Comparison of ENCODE assay signal across 14 cellular contexts in the genomic region with DNA sequence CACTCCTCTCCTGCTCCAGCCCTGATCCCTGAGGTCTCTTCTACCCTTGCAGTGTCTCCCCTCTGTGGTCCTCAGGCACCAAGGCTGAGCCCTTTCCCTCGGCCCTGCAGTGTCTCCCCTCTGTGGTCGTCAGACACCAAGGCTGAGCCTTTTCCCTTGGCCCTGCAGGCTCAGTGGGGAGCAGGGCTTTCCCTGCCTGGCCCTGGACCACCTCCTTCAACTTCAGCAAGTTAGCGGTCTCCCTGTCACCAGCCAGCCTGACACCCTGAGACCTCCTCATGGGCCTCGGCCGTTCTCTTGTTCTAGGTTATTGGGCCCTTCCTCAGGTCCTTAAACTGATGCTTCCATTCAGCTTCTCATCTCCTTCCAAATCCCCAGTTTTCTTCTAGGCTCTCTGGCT. TPM values are rescaled to one million over a fixed set of nuclear protein-coding genes. Genes with fewer than 3 reads are reported as not detected.
DNase-seq lines count a peak whose midpoint lies in the region; ATAC-seq and TF ChIP-seq lines count a peak whose summit lies in the region.
"Had no signal": no experiment of that assay in that cellular context is flagged by ENCODE, and none has a peak within 500 bp of the region (broad histone marks: within the 10 kb centered on the region; RNA-seq: fewer than 3 reads in every experiment).

No MANE protein-coding gene starts in this region.

- TF ChIP-seq CTCF in esophagus squamous epithelium (IDR thresholded peaks at IDR 0.05) (no peak), tibial nerve (IDR thresholded peaks at IDR 0.05) (no peak)

- H3K9me3 ChIP-seq in T-helper 17 cell (ENCODE audit: control insufficient read depth, low read length, poor library complexity, severe bottlenecking), result no peaks in the 10 kb centered on the region
- H3K9me3 ChIP-seq in esophagus squamous epithelium, result no peaks in the 10 kb centered on the region
- H3K9me3 ChIP-seq in tibial nerve, result no peaks in the 10 kb centered on the region

- H3K4me3 ChIP-seq in esophagus squamous epithelium (no peak overlapping the region), tibial nerve (no peak overlapping the region)

- peaks cover 0 to 21% (median 0%) of the 10 kb centered on the region in 4 donors for H3K27me3 ChIP-seq in esophagus squamous epithelium
- peaks cover 0 to 24% of the 10 kb centered on the region in 2 donors for H3K27me3 ChIP-seq in tibial nerve

- H3K27ac ChIP-seq in esophagus squamous epithelium, result peak overlapping the region in 3 of 4 donors; percentile 10 to 38 (median 36)
- H3K27ac ChIP-seq in tibial nerve, result peak overlapping the region in 3 of 4 donors; percentile 9 to 60 (median 42)

- peak overlapping the region; percentile 9 for H3K4me3 Mint-ChIP-seq in activated CD8-positive, alpha-beta memory T cell treated with anti-CD3 and anti-CD28 coated beads, Interleukin-2, amount 10 ng/mL, durations not matched to agents 7 days and 5 days
- H3K4me3 Mint-ChIP-seq in T-helper 17 cell, result peak overlapping the region; percentile 75

- H3K36me3 ChIP-seq in esophagus squamous epithelium, result no peaks in the 10 kb centered on the region
- no peaks in the 10 kb centered on the region for H3K36me3 ChIP-seq in tibial nerve

- peaks cover 77% of the 10 kb centered on the region for H3K4me1 Mint-ChIP-seq in activated CD8-positive, alpha-beta memory T cell treated with anti-CD3 and anti-CD28 coated beads, Interleukin-2, amount 10 ng/mL, durations not matched to agents 7 days and 5 days
- H3K4me1 Mint-ChIP-seq in T-helper 17 cell, result peaks cover 65% of the 10 kb centered on the region

- WGBS in esophagus squamous epithelium, 2 donors, result 74 to 85% methylated on average over 5 of the region's 5 CpGs
- 74 to 81% methylated on average over 5 of the region's 5 CpGs for WGBS in tibial nerve, 2 donors

- intact Hi-C loops in esophagus squamous epithelium (cut with DNase I), result no loop called here

- peaks cover 48% of the 10 kb centered on the region for H3K36me3 Mint-ChIP-seq in activated CD8-positive, alpha-beta memory T cell treated with anti-CD3 and anti-CD28 coated beads, Interleukin-2, amount 10 ng/mL, durations not matched to agents 7 days and 5 days
- peaks cover 3% of the 10 kb centered on the region for H3K36me3 Mint-ChIP-seq in T-helper 17 cell (ENCODE audit: low read depth)

- DNase-seq in activated CD8-positive, alpha-beta memory T cell treated with anti-CD3 and anti-CD28 coated beads, Interleukin-2, amount 10 ng/mL, durations not matched to agents 7 days and 5 days, result no peak
- no peak for DNase-seq in activated CD8-positive, alpha-beta memory T cell treated with anti-CD3 and anti-CD28 coated beads, Interleukin-2, amount 50 U/mL, for 4 hours
- DNase-seq in T-helper 17 cell (no peak), esophagus squamous epithelium (lab: John Stamatoyannopoulos, UW) (no peak), tibial nerve (ENCODE audit: low spot score in 2 of 2) (no peak), pons (ENCODE audit: low spot score) (no peak), NCI-H2107 (lab: John Stamatoyannopoulos, UW) (no peak)
- DNase-seq: cortex of kidney, mammary epithelial cell, NCI-H1436 treated with DMSO at 0.1 percent for 48 hours, NCI-H510A treated with DMSO at 0.1 percent for 48 hours, occipital lobe, T1000 had no signal

- H3K27ac Mint-ChIP-seq in activated CD8-positive, alpha-beta memory T cell treated with anti-CD3 and anti-CD28 coated beads, Interleukin-2, amount 10 ng/mL, durations not matched to agents 7 days and 5 days, result peak overlapping the region; percentile 48
- H3K27ac Mint-ChIP-seq in T-helper 17 cell, result peak overlapping the region; percentile 97

- H3K27me3 Mint-ChIP-seq in activated CD8-positive, alpha-beta memory T cell treated with anti-CD3 and anti-CD28 coated beads, Interleukin-2, amount 10 ng/mL, durations not matched to agents 7 days and 5 days, result no peaks in the 10 kb centered on the region
- no peaks in the 10 kb centered on the region for H3K27me3 Mint-ChIP-seq in T-helper 17 cell

- CTCF ChIA-PET in activated CD8-positive, alpha-beta memory T cell treated with anti-CD3 and anti-CD28 coated beads, Interleukin-2, amount 10 ng/mL, durations not matched to agents 7 days and 5 days (lab: Charles Lee), result interaction anchor here (2.1 to 8.6 kb wide), 2 partner anchors 33 to 41 kb away, joined by 8 to 81 read pairs; no protein-coding TSS in a partner anchor

- H3K9me3 Mint-ChIP-seq in activated CD8-positive, alpha-beta memory T cell treated with anti-CD3 and anti-CD28 coated beads, Interleukin-2, amount 10 ng/mL, durations not matched to agents 7 days and 5 days (ENCODE audit: low read depth), result no peaks in the 10 kb centered on the region

- TF ChIP-seq POLR2A in esophagus squamous epithelium (IDR thresholded peaks at IDR 0.05) (no peak), tibial nerve (IDR thresholded peaks at IDR 0.05) (no peak)

- no peak for TF ChIP-seq EP300 in tibial nerve (IDR thresholded peaks at IDR 0.05)

- ATAC-seq in activated CD8-positive, alpha-beta memory T cell treated with anti-CD3 and anti-CD28 coated beads, Interleukin-2, amount 10 ng/mL, durations not matched to agents 7 days and 5 days, result no peak
- ATAC-seq in T-helper 17 cell (no peak), HG02852 (IDR thresholded peaks at IDR 0.05; ENCODE audit: unreplicated experiment) (no peak)

- H3K4me1 ChIP-seq in esophagus squamous epithelium, result peaks cover 0 to 31% (median 11%) of the 10 kb centered on the region in 3 donors
- H3K4me1 ChIP-seq in tibial nerve, result peaks cover 0 to 13% (median 3%) of the 10 kb centered on the region in 4 donors

RNA-seq across cellular contexts. Expression of gene NRROS, which starts 4.3 kb away (rescaled TPM):
- 10 to 100 TPM; 37.5 to 47.8 TPM for total RNA-seq in activated CD8-positive, alpha-beta memory T cell treated with anti-CD3 and anti-CD28 coated beads, Interleukin-2, amount 10 ng/mL, durations not matched to agents 7 days and 5 days
- total RNA-seq in T-helper 17 cell, result 10 to 100 TPM; 15.1 to 15.5 TPM
- 1 to 10 TPM in 1 of 4 donors, under 1 TPM in 2, not detected in 1; 0.18 to 4.8 (median 0.70) TPM for total RNA-seq in esophagus squamous epithelium
- 10 to 100 TPM in 3 of 4 donors, 1 to 10 TPM in 1; 8.6 to 16.4 (median 12.7) TPM for total RNA-seq in tibial nerve
